Comparison of ENCODE assay signal across 26 cellular contexts in the genomic region with DNA sequence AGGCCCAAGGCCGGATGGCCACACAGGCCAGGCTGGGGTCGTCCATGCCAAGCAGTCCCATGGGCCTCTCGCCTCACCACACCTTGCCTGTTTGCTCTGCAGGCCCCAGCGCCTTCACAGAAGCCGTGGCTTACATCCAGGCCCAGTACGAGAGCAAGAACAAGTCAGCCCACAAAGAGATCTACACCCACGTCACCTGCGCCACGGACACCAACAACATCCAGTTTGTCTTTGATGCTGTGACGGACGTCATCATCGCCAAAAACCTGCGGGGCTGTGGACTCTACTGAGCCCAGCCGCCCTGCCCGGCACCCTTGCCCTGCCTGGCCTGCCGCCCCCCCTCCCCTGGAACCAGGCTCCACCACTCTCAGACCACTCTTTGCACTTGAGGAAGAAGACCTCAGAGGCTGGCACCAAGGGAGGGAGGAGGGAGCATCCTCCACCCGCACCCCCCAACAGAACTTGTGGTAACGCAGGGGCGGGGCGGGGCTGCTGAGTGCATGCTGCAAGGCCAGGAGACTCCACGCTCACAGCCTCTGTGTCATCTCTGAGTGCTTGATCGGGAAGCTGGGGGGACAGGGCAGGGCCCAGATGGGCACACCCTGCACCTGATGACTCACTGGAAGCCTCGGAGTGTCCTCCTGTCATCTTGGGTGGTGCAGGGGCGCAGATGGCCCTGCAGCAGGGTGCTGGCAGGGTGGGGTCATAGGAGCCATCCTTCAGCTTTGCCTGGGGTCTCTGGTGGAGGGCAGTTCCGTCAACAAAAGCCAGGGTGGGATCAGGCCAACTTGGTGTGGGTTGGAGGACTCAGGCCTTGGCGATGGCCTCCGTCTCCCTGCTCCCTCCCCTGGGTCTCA.
A peak's percentile ranks its signal among the peaks of the same experiment; 100 is the strongest.
DNase-seq lines count a peak whose midpoint lies in the region; ATAC-seq, FAIRE-seq and TF ChIP-seq lines count a peak whose summit lies in the region.
"Had no signal": no experiment of that assay in that cellular context is flagged by ENCODE, and none has a peak within 500 bp of the region (broad histone marks: within the 10 kb centered on the region; RNA-seq: fewer than 3 reads in every experiment).

No MANE protein-coding gene starts in this region.

- H3K4me1 ChIP-seq in naive thymus-derived CD4-positive, alpha-beta T cell (ENCODE audit: control insufficient read depth in 2 of 2, insufficient read depth in 2 of 2, low read length in 2 of 2), result no peaks in the 10 kb centered on the region
- H3K4me1 ChIP-seq in endodermal cell (ENCODE audit: control insufficient read depth, insufficient read depth, low read length), result no peaks in the 10 kb centered on the region
- H3K4me1 ChIP-seq: upper lobe of left lung had no signal

- DNase-seq in EH (ENCODE audit: low read depth), result peak; percentile 10
- DNase-seq in HTR-8/SVneo (ENCODE audit: insufficient read length, low spot score), result no peak
- DNase-seq in bronchial epithelial cell (ENCODE audit: low read depth), result peak; percentile 35
- DNase-seq in naive thymus-derived CD4-positive, alpha-beta T cell, result no peak
- no peak for DNase-seq in GM10248 (ENCODE audit: extremely low spot score)
- DNase-seq in HuH-7.5 (ENCODE audit: low spot score), result no peak
- DNase-seq in OCI-M2 (lab: John Stamatoyannopoulos, UW; ENCODE audit: unreplicated experiment), result no peak
- DNase-seq in endodermal cell, result no peak
- DNase-seq: activated CD4-positive, alpha-beta T cell treated with anti-CD3 and anti-CD28 coated beads, Interleukin-2, amount 50 U/mL, for 1 hour; anterior cingulate cortex; BE2C; COR-L47; effector memory CD4-positive, alpha-beta T cell; GOT3; islet precursor cell; MG63; naive thymus-derived CD8-positive, alpha-beta T cell; NCI-H187; NK-92 treated with Interleukin-12 subunit alpha and Interleukin-12 subunit beta, amount 100 ng/mL, for 24 hours; stimulated activated CD4-positive, alpha-beta T cell treated with anti-CD3 and anti-CD28 coated beads, Interleukin-1b, Interleukin-23, amount 100 ng/mL, for 48 hours; stimulated activated naive CD8-positive, alpha-beta T cell treated with anti-CD3 and anti-CD28 coated beads, Interleukin-15, amount 100 ng/mL, for 72 hours; SW 1271; upper lobe of left lung had no signal

- H3K27ac Mint-ChIP-seq in naive thymus-derived CD4-positive, alpha-beta T cell, result no peak overlapping the region
- no peak overlapping the region for H3K27ac Mint-ChIP-seq in endodermal cell
- H3K27ac Mint-ChIP-seq: memory B cell had no signal

- H3K36me3 Mint-ChIP-seq in naive thymus-derived CD4-positive, alpha-beta T cell, result no peaks in the 10 kb centered on the region
- no peaks in the 10 kb centered on the region for H3K36me3 Mint-ChIP-seq in endodermal cell (ENCODE audit: low read depth)
- H3K36me3 Mint-ChIP-seq: memory B cell; naive thymus-derived CD8-positive, alpha-beta T cell had no signal

- FAIRE-seq in HTR-8/SVneo (lab: Jason Lieb, UNC) (peak; percentile 4), bronchial epithelial cell (lab: Jason Lieb, UNC) (no peak)
- FAIRE-seq: TTC549 had no signal

- CTCF ChIA-PET in naive thymus-derived CD4-positive, alpha-beta T cell (lab: Charles Lee), result interaction anchor here (0.6 kb wide), 1 partner anchor 13 kb away, joined by 6 read pairs; no protein-coding TSS in a partner anchor
- CTCF ChIA-PET in GM10248 (lab: Yijun Ruan, JAX), result interaction anchor here (5.4 kb wide), 1 partner anchor 25 kb away, joined by 23 read pairs; no protein-coding TSS in a partner anchor

- H3K9ac ChIP-seq in endodermal cell (ENCODE audit: extremely low read depth, low read length, poor library complexity, severe bottlenecking), result no peak overlapping the region

- no peaks in the 10 kb centered on the region for H3K9me3 Mint-ChIP-seq in naive thymus-derived CD4-positive, alpha-beta T cell
- no peaks in the 10 kb centered on the region for H3K9me3 Mint-ChIP-seq in endodermal cell
- H3K9me3 Mint-ChIP-seq: memory B cell; naive thymus-derived CD8-positive, alpha-beta T cell; stimulated activated naive CD8-positive, alpha-beta T cell treated with anti-CD3 and anti-CD28 coated beads, Interleukin-15, amount 100 ng/mL, for 72 hours had no signal

- WGBS in endodermal cell (ENCODE audit: insufficient coverage in 1 of 2, insufficient read length in 1 of 2), 2 experiments, result 94% methylated on average over 9 to 27 of the region's 27 CpGs

- H3K9me3 ChIP-seq in naive thymus-derived CD4-positive, alpha-beta T cell (ENCODE audit: control insufficient read depth in 2 of 3, low read length in 3 of 3), result no peaks in the 10 kb centered on the region
- no peaks in the 10 kb centered on the region for H3K9me3 ChIP-seq in endodermal cell (ENCODE audit: control insufficient read depth, low read length)
- H3K9me3 ChIP-seq: BE2C, MG63, upper lobe of left lung had no signal

- ATAC-seq in naive thymus-derived CD4-positive, alpha-beta T cell, result peak; percentile 9
- ATAC-seq: naive thymus-derived CD8-positive, alpha-beta T cell; stimulated activated naive CD8-positive, alpha-beta T cell treated with anti-CD3 and anti-CD28 coated beads, Interleukin-15, amount 100 ng/mL, for 72 hours had no signal

- H3K36me3 ChIP-seq in bronchial epithelial cell (ENCODE audit: control insufficient read depth, insufficient read depth, low read length) (no peaks in the 10 kb centered on the region), endodermal cell (ENCODE audit: control insufficient read depth, insufficient read depth, low read length) (no peaks in the 10 kb centered on the region)
- H3K36me3 ChIP-seq in naive thymus-derived CD4-positive, alpha-beta T cell (ENCODE audit: control insufficient read depth in 2 of 3, insufficient read depth in 3 of 3, low read length in 3 of 3), result no peaks in the 10 kb centered on the region
- H3K36me3 ChIP-seq: MG63, upper lobe of left lung had no signal

- H3K27ac ChIP-seq in naive thymus-derived CD4-positive, alpha-beta T cell (ENCODE audit: low read depth, low read length), result no peak overlapping the region
- no peak overlapping the region for H3K27ac ChIP-seq in endodermal cell (ENCODE audit: low read depth, low read length)
- H3K27ac ChIP-seq: hepatocyte, upper lobe of left lung had no signal

- H3K27me3 Mint-ChIP-seq in naive thymus-derived CD4-positive, alpha-beta T cell, result no peaks in the 10 kb centered on the region
- H3K27me3 Mint-ChIP-seq in endodermal cell (ENCODE audit: insufficient read depth), result no peaks in the 10 kb centered on the region
- H3K27me3 Mint-ChIP-seq: memory B cell; naive thymus-derived CD8-positive, alpha-beta T cell; stimulated activated naive CD8-positive, alpha-beta T cell treated with anti-CD3 and anti-CD28 coated beads, Interleukin-15, amount 100 ng/mL, for 72 hours had no signal

- intact Hi-C loops in naive thymus-derived CD4-positive, alpha-beta T cell (cut with micrococcal nuclease), result no loop called here

- no peaks in the 10 kb centered on the region for H3K4me1 Mint-ChIP-seq in naive thymus-derived CD4-positive, alpha-beta T cell
- no peaks in the 10 kb centered on the region for H3K4me1 Mint-ChIP-seq in endodermal cell
- H3K4me1 Mint-ChIP-seq: memory B cell; stimulated activated naive CD8-positive, alpha-beta T cell treated with anti-CD3 and anti-CD28 coated beads, Interleukin-15, amount 100 ng/mL, for 72 hours had no signal

- H3K4me3 Mint-ChIP-seq in naive thymus-derived CD4-positive, alpha-beta T cell, result no peak overlapping the region
- no peak overlapping the region for H3K4me3 Mint-ChIP-seq in endodermal cell
- H3K4me3 Mint-ChIP-seq: memory B cell; naive thymus-derived CD8-positive, alpha-beta T cell; stimulated activated naive CD8-positive, alpha-beta T cell treated with anti-CD3 and anti-CD28 coated beads, Interleukin-15, amount 100 ng/mL, for 72 hours had no signal

- H3K4me3 ChIP-seq in bronchial epithelial cell (ENCODE audit: low read depth, low read length) (no peak overlapping the region), endodermal cell (ENCODE audit: low read length) (no peak overlapping the region)
- no peak overlapping the region for H3K4me3 ChIP-seq in naive thymus-derived CD4-positive, alpha-beta T cell (ENCODE audit: low read length)
- H3K4me3 ChIP-seq: hepatocyte, MG63, upper lobe of left lung had no signal

- H3K27me3 ChIP-seq in bronchial epithelial cell (ENCODE audit: control insufficient read depth, insufficient read depth, low read length), result no peaks in the 10 kb centered on the region
- H3K27me3 ChIP-seq in naive thymus-derived CD4-positive, alpha-beta T cell (ENCODE audit: control insufficient read depth in 2 of 2, insufficient read depth in 2 of 2, low read length in 2 of 2), result no peaks in the 10 kb centered on the region
- no peaks in the 10 kb centered on the region for H3K27me3 ChIP-seq in endodermal cell (ENCODE audit: control insufficient read depth, insufficient read depth, low read length, poor library complexity, severe bottlenecking)
- H3K27me3 ChIP-seq: BE2C, hepatocyte, MG63, upper lobe of left lung had no signal

- TF ChIP-seq CTCF in bronchial epithelial cell (IDR thresholded peaks at IDR 0.05; ENCODE audit: insufficient read depth, low read length, severe bottlenecking) (no peak), GM10248 (IDR thresholded peaks at IDR 0.05; ENCODE audit: control extremely low read depth, extremely low read depth, low read depth, missing control alignments) (no peak), endodermal cell (conservative IDR thresholded peaks at IDR 0.05) (no peak)

- POLR2A ChIA-PET in naive thymus-derived CD4-positive, alpha-beta T cell (lab: Charles Lee), result no interaction called here
- POLR2A ChIA-PET in GM10248 (lab: Yijun Ruan, JAX), result no interaction called here

Comparison
In these comparisons a context has a peak if more than half of its experiments do, and no peak if none do; other contexts are left out.
1. DNase-seq: peak in EH (single experiment) and bronchial epithelial cell (single experiment); none in HTR-8/SVneo (single experiment), naive thymus-derived CD4-positive, alpha-beta T cell (0 of 9), GM10248 (single experiment), HuH-7.5 (single experiment), OCI-M2 (single experiment) and endodermal cell (single experiment).